8 cellular contexts compared by ENCODE assay signal in the genomic region with DNA sequence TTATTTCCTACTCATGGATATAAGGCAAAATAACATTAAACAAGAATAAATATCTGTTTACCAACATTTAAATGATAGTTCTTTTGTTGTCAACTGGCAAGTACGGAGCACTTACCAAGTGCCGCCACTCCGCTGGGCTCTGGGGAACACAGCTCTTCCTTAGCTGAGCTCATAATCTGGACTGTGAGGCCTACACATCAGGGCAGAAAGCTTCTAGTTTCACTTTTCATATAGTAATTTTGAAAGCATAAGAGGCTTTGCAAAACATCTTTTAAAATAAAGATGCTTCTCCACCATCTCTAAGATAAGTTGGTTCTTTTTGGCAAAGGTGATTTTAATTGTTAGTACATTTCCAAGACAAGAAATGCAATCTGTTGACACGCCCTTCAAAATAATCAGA.
DNase-seq lines count a peak whose midpoint lies in the region; ATAC-seq and TF ChIP-seq lines count a peak whose summit lies in the region.

No MANE protein-coding gene starts in this region.

- peak overlapping the region; percentile 94 for H3K27ac Mint-ChIP-seq in activated T-cell treated with anti-CD3 and anti-CD28 coated beads, Interleukin-2, amount 50 U/mL, for 24 hours

- no peaks in the 10 kb centered on the region for H3K27me3 ChIP-seq in gastroesophageal sphincter

- 7 to 12% methylated on average over 4 of the region's 4 CpGs for WGBS in gastroesophageal sphincter (ENCODE audit: low coverage in 1 of 2), 2 donors

- TF ChIP-seq EP300 in gastroesophageal sphincter (IDR thresholded peaks at IDR 0.05): no peak

- H3K36me3 ChIP-seq in gastroesophageal sphincter: no peaks in the 10 kb centered on the region

- peaks cover 41% of the 10 kb centered on the region for H3K4me1 Mint-ChIP-seq in activated T-cell treated with anti-CD3 and anti-CD28 coated beads, Interleukin-2, amount 50 U/mL, for 24 hours (ENCODE audit: low read depth)

- H3K9me3 Mint-ChIP-seq in activated T-cell treated with anti-CD3 and anti-CD28 coated beads, Interleukin-2, amount 50 U/mL, for 24 hours: no peaks in the 10 kb centered on the region

- peak in 1 of 4 experiments; percentile 14 for TF ChIP-seq CTCF in gastroesophageal sphincter (IDR thresholded peaks at IDR 0.05)

- H3K9me3 ChIP-seq in gastroesophageal sphincter: no peaks in the 10 kb centered on the region

- peaks cover 0 to 36% (median 3%) of the 10 kb centered on the region in 3 donors for H3K4me1 ChIP-seq in gastroesophageal sphincter

- peak overlapping the region; percentile 28 to 30 for H3K4me3 ChIP-seq in gastroesophageal sphincter
- H3K4me3 ChIP-seq in skin epidermis: peak overlapping the region in 2 of 7 experiments; percentile 9 to 15

- H3K27ac ChIP-seq in gastroesophageal sphincter (peak overlapping the region; percentile 77 to 82 (median 80)), skin epidermis (peak overlapping the region in 20 of 21 experiments; percentile 39 to 93 (median 80))

- TF ChIP-seq POLR2A in gastroesophageal sphincter (IDR thresholded peaks at IDR 0.05): no peak

- DNase-seq in CD1c-positive myeloid dendritic cell (ENCODE audit: extremely low spot score): peak; percentile 43
- DNase-seq in activated T-cell treated with anti-CD3 and anti-CD28 coated beads, Interleukin-2, amount 50 U/mL, for 24 hours: peak; percentile 50
- no peak for DNase-seq in kidney tubule cell (ENCODE audit: low spot score)
- no peak for DNase-seq in glomerular visceral epithelial cell (ENCODE audit: extremely low spot score)

- no peaks in the 10 kb centered on the region for H3K36me3 Mint-ChIP-seq in activated T-cell treated with anti-CD3 and anti-CD28 coated beads, Interleukin-2, amount 50 U/mL, for 24 hours (ENCODE audit: low read depth)

- peak; percentile 55 for ATAC-seq in GM19455 (IDR thresholded peaks at IDR 0.05; ENCODE audit: unreplicated experiment)
- ATAC-seq in HG03571 (IDR thresholded peaks at IDR 0.05; ENCODE audit: unreplicated experiment): peak; percentile 53
- peak; percentile 77 for ATAC-seq in gastroesophageal sphincter

- H3K27me3 Mint-ChIP-seq in activated T-cell treated with anti-CD3 and anti-CD28 coated beads, Interleukin-2, amount 50 U/mL, for 24 hours: no peaks in the 10 kb centered on the region

- peak overlapping the region; percentile 74 for H3K4me3 Mint-ChIP-seq in activated T-cell treated with anti-CD3 and anti-CD28 coated beads, Interleukin-2, amount 50 U/mL, for 24 hours

Comparison
In these comparisons a context has a peak if more than half of its experiments do, and no peak if none do; other contexts are left out.
1. DNase-seq: peak in CD1c-positive myeloid dendritic cell (single experiment) and activated T-cell treated with anti-CD3 and anti-CD28 coated beads, Interleukin-2, amount 50 U/mL, for 24 hours (single experiment); none in kidney tubule cell (single experiment) and glomerular visceral epithelial cell (single experiment).
2. Peak in every context shown above with its lines, with median percentiles within 50 percentile points of each other: ATAC-seq.